In the genomic region with DNA sequence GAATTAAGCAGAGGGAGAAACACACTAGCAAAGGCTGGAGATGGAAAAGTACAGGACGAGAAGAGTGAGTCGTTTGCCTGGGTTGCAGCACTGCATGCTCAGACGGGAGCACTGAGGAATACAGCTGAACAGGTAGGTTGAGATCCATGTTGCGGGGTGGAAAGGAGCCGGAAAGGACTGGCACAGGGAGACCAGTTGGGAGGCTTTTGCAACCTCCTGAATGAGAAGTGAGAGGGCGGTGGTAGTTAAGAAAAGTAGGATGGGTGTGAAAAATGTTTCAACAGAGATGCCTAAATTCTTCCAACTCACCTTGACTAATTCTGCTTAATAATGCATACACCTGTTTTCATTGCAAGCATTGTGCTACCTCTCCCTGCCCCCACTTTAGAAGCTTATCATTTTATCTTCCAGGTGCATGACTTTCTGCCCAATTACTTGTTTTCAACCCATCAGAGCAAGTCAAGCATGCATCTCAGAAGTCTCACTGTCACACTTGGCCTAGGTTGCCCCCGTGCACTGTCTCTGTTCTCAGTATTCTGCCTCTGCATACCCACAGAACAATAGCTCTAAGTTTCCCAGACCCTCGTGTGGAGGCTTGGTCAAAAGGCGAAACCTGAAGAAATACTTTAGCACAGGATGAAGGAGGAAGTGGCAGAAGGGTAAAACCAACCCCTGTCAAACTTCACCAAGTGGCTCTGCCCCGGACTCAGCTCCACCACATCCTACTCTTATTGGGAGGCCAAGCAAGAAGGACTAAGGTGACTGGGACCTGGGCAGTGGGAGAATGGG, we compare ENCODE assay signal across 17 cellular contexts.
DNase-seq lines count a peak whose midpoint lies in the region; ATAC-seq and TF ChIP-seq lines count a peak whose summit lies in the region.
"Had no signal": no experiment of that assay in that cellular context is flagged by ENCODE, and none has a peak within 500 bp of the region (broad histone marks: within the 10 kb centered on the region; RNA-seq: fewer than 3 reads in every experiment).

No MANE protein-coding gene starts in this region.

- no peak overlapping the region for H3K9ac ChIP-seq in Loucy (ENCODE audit: low read depth, low read length, poor library complexity, severe bottlenecking)
- H3K9ac ChIP-seq in mammary epithelial cell (ENCODE audit: insufficient read depth, low read length) = no peak overlapping the region
- H3K9ac ChIP-seq in parathyroid adenoma = no peak overlapping the region

- H3K36me3 Mint-ChIP-seq in activated naive CD8-positive, alpha-beta T cell treated with anti-CD3 and anti-CD28 coated beads for 36 hours = no peaks in the 10 kb centered on the region

- no peaks in the 10 kb centered on the region for H3K27me3 ChIP-seq in Loucy (ENCODE audit: insufficient read depth, low read length, poor library complexity, severe bottlenecking)
- no peaks in the 10 kb centered on the region for H3K27me3 ChIP-seq in mammary epithelial cell (ENCODE audit: insufficient read depth, low read length)
- H3K27me3 ChIP-seq in parathyroid adenoma (ENCODE audit: control insufficient read depth, insufficient read depth, low read length) = no peaks in the 10 kb centered on the region
- no peaks in the 10 kb centered on the region for H3K27me3 ChIP-seq in transverse colon
- no peaks in the 10 kb centered on the region for H3K27me3 ChIP-seq in psoas muscle (ENCODE audit: insufficient read depth in 3 of 3, low read length in 2 of 3)
- H3K27me3 ChIP-seq: gastroesophageal sphincter, uterus had no signal

- TF ChIP-seq EP300 in transverse colon (IDR thresholded peaks at IDR 0.05; ENCODE audit: low read depth) = no peak

- H4K20me1 ChIP-seq in Loucy (ENCODE audit: insufficient read depth, low read length, poor library complexity, severe bottlenecking) (no peaks in the 10 kb centered on the region), mammary epithelial cell (ENCODE audit: insufficient read depth, low read length) (no peaks in the 10 kb centered on the region)

- dilution Hi-C loops in mammary epithelial cell (cut with HindIII; ENCODE audit: low sequenced_read_pairs) = no loop called here

- H3K9me3 Mint-ChIP-seq in activated naive CD8-positive, alpha-beta T cell treated with anti-CD3 and anti-CD28 coated beads for 36 hours = no peaks in the 10 kb centered on the region

- intact Hi-C loops in mammary epithelial cell (cut with micrococcal nuclease) = no loop called here
- intact Hi-C loops in transverse colon (cut with DNase I; ENCODE audit: low total_unique reads) = no loop called here
- intact Hi-C loops in psoas muscle (cut with DNase I) = loop anchor here in 1 of 2 donors (5.0 kb wide), 1 partner anchor 197 kb away; a partner anchor contains a TSS

- H3K4me3 ChIP-seq in Loucy (ENCODE audit: low read length, poor library complexity, severe bottlenecking) = no peak overlapping the region
- no peak overlapping the region for H3K4me3 ChIP-seq in mammary epithelial cell (replicated peaks in 1 of 3; ENCODE audit: insufficient read depth in 1 of 3, low read depth in 2 of 3, low read length in 3 of 3)
- H3K4me3 ChIP-seq in parathyroid adenoma (ENCODE audit: low read depth, low read length) = no peak overlapping the region
- no peak overlapping the region for H3K4me3 ChIP-seq in transverse colon
- no peak overlapping the region for H3K4me3 ChIP-seq in psoas muscle
- H3K4me3 ChIP-seq: gastroesophageal sphincter, prostate gland, uterus had no signal

- CTCF ChIA-PET in mammary epithelial cell (lab: Charles Lee; ENCODE audit: low non-redundant PET) = no interaction called here

- TF ChIP-seq CTCF in Loucy (conservative IDR thresholded peaks at IDR 0.05; ENCODE audit: low read length) (no peak), mammary epithelial cell (conservative IDR thresholded peaks at IDR 0.05 in 1 of 2, IDR thresholded peaks at IDR 0.05 in 1 of 2; ENCODE audit: extremely low read depth in 1 of 2, insufficient read depth in 1 of 2, low read depth in 1 of 2, low read length in 2 of 2) (no peak), parathyroid adenoma (IDR thresholded peaks at IDR 0.05) (no peak), transverse colon (IDR thresholded peaks at IDR 0.05) (no peak), psoas muscle (IDR thresholded peaks at IDR 0.05) (no peak)

- H2AFZ ChIP-seq in Loucy (ENCODE audit: low read length) (peak overlapping the region; percentile 47), mammary epithelial cell (ENCODE audit: low read depth, low read length) (peak overlapping the region; percentile 30), parathyroid adenoma (no peak overlapping the region)

- in situ Hi-C loops in mammary epithelial cell (cut with MboI; ENCODE audit: low sequenced_read_pairs in 2 of 2) (no loop called here), transverse colon (cut with MboI; ENCODE audit: low pct_ligation_motif_present in 1 of 4, low pct_unique_long_range_greater_than_20kb in 1 of 4, low sequenced_read_pairs in 3 of 4) (no loop called here)

- no peaks in the 10 kb centered on the region for H3K36me3 ChIP-seq in Loucy (ENCODE audit: insufficient read depth, low read length)
- no peaks in the 10 kb centered on the region for H3K36me3 ChIP-seq in mammary epithelial cell (ENCODE audit: insufficient read depth, low read length)
- no peaks in the 10 kb centered on the region for H3K36me3 ChIP-seq in parathyroid adenoma (ENCODE audit: control insufficient read depth, insufficient read depth, low read length)
- no peaks in the 10 kb centered on the region for H3K36me3 ChIP-seq in transverse colon
- H3K36me3 ChIP-seq in psoas muscle (ENCODE audit: insufficient read depth in 1 of 2, low read depth in 1 of 2) = no peaks in the 10 kb centered on the region
- H3K36me3 ChIP-seq: gastroesophageal sphincter, prostate gland, uterus had no signal

- H3K79me2 ChIP-seq in Loucy (ENCODE audit: insufficient read depth, low read length) (no peaks in the 10 kb centered on the region), mammary epithelial cell (ENCODE audit: insufficient read depth, low read length) (no peaks in the 10 kb centered on the region), parathyroid adenoma (no peaks in the 10 kb centered on the region)

- H3K27ac ChIP-seq in mammary epithelial cell (ENCODE audit: insufficient read depth, low read depth, low read length) = no peak overlapping the region
- H3K27ac ChIP-seq in parathyroid adenoma = no peak overlapping the region
- no peak overlapping the region for H3K27ac ChIP-seq in transverse colon
- H3K27ac ChIP-seq in psoas muscle = no peak overlapping the region
- H3K27ac ChIP-seq: gastroesophageal sphincter, prostate gland, uterus had no signal

- TF ChIP-seq POLR2A in transverse colon (IDR thresholded peaks at IDR 0.05) = no peak

- H3K9me3 ChIP-seq in Loucy (ENCODE audit: insufficient read depth, low read depth, low read length) (no peaks in the 10 kb centered on the region), mammary epithelial cell (replicated peaks; ENCODE audit: insufficient read depth, low read length) (no peaks in the 10 kb centered on the region), parathyroid adenoma (ENCODE audit: control insufficient read depth, low read length) (no peaks in the 10 kb centered on the region), transverse colon (no peaks in the 10 kb centered on the region), psoas muscle (no peaks in the 10 kb centered on the region)
- H3K9me3 ChIP-seq: gastroesophageal sphincter, prostate gland, uterus had no signal

- no TSS peak for BruUV-seq in mammary epithelial cell (replicated peaks; lab: Mats Ljungman, UMichigan)

- H3K4me1 Mint-ChIP-seq in activated naive CD8-positive, alpha-beta T cell treated with anti-CD3 and anti-CD28 coated beads for 36 hours = peaks cover 3% of the 10 kb centered on the region

- 82% methylated on average over 6 of the region's 10 CpGs for WGBS in mammary epithelial cell (ENCODE audit: low coverage, missing lambda C conversion rate)
- 80 to 87% methylated on average over 7 to 10 of the region's 10 CpGs for WGBS in transverse colon (ENCODE audit: low coverage in 1 of 2), 2 donors
- 77 to 92% (median 83%) methylated on average over 10 of the region's 10 CpGs for WGBS in psoas muscle, 3 donors

- DNase-seq in activated CD4-positive, CD25-positive, alpha-beta regulatory T cell (lab: John Stamatoyannopoulos, UW) = no peak
- peak; percentile 16 for DNase-seq in mammary epithelial cell
- DNase-seq in transverse colon = no peak
- no peak for DNase-seq in activated naive CD8-positive, alpha-beta T cell treated with anti-CD3 and anti-CD28 coated beads for 36 hours
- DNase-seq in psoas muscle = no peak
- DNase-seq: activated gamma-delta T cell treated with Interleukin-2 at 50 U/mL for 16 hours; EL; Kasumi-1; NCI-H1930; stimulated activated CD4-positive, alpha-beta T cell treated with anti-CD3 and anti-CD28 coated beads, Interleukin-12 subunit alpha, Interleukin-12 subunit beta, amount 100 ng/mL, for 4 hours; stimulated activated naive CD4-positive, alpha-beta T cell treated with Interleukin-2 at 50 U/mL for 16 hours; uterus had no signal

- peak overlapping the region; percentile 14 for H3K4me2 ChIP-seq in Loucy (ENCODE audit: low read depth, low read length, poor library complexity, severe bottlenecking)
- H3K4me2 ChIP-seq in mammary epithelial cell (ENCODE audit: insufficient read depth, low read depth, low read length) = no peak overlapping the region
- H3K4me2 ChIP-seq in parathyroid adenoma (ENCODE audit: low read length) = peak overlapping the region; percentile 32

- H3K4me1 ChIP-seq in Loucy (ENCODE audit: insufficient read depth, low read length, poor library complexity, severe bottlenecking) = peaks cover 61% of the 10 kb centered on the region
- H3K4me1 ChIP-seq in mammary epithelial cell (ENCODE audit: insufficient read depth, low read length) = peaks cover 5% of the 10 kb centered on the region
- peaks cover 11% of the 10 kb centered on the region for H3K4me1 ChIP-seq in parathyroid adenoma
- no peaks in the 10 kb centered on the region for H3K4me1 ChIP-seq in transverse colon
- peaks cover 57% of the 10 kb centered on the region for H3K4me1 ChIP-seq in psoas muscle
- H3K4me1 ChIP-seq: uterus had no signal

- no peak overlapping the region for H3K27ac Mint-ChIP-seq in activated naive CD8-positive, alpha-beta T cell treated with anti-CD3 and anti-CD28 coated beads for 36 hours

- H3K27me3 Mint-ChIP-seq in activated naive CD8-positive, alpha-beta T cell treated with anti-CD3 and anti-CD28 coated beads for 36 hours = peaks cover 5% of the 10 kb centered on the region

- H3K4me3 Mint-ChIP-seq in activated naive CD8-positive, alpha-beta T cell treated with anti-CD3 and anti-CD28 coated beads for 36 hours = no peak overlapping the region

- H3K9me2 ChIP-seq in Loucy (replicated peaks; ENCODE audit: low read depth, low read length) = no peaks in the 10 kb centered on the region

- no peaks in the 10 kb centered on the region for H3F3A ChIP-seq in Loucy (ENCODE audit: low read depth)

- ATAC-seq in activated CD4-positive, CD25-positive, alpha-beta regulatory T cell treated with anti-CD3 and anti-CD28 coated beads, Interleukin-2, amount 50 U/mL, for 24 hours = peak; percentile 30 to 35
- ATAC-seq in psoas muscle = no peak
- ATAC-seq: gastroesophageal sphincter had no signal

Comparison
In these comparisons a context has a peak if more than half of its experiments do, and no peak if none do; other contexts are left out.
1. ATAC-seq: peak in activated CD4-positive, CD25-positive, alpha-beta regulatory T cell treated with anti-CD3 and anti-CD28 coated beads, Interleukin-2, amount 50 U/mL, for 24 hours (2 of 2); none in psoas muscle (0 of 4).